ENCODE assay signal across 25 cellular contexts in genomic region chr11:2359557-2359956, GRCh38. TPM values are rescaled to one million over a fixed set of nuclear protein-coding genes. Genes with fewer than 3 reads are reported as not detected.
"Had no signal": no experiment of that assay in that cellular context is flagged by ENCODE, and none has a peak within 500 bp of the region (broad histone marks: within the 10 kb centered on the region; RNA-seq: fewer than 3 reads in every experiment).

No MANE protein-coding gene starts in this region.

- H3K9me3 ChIP-seq: esophagus squamous epithelium, psoas muscle, sigmoid colon, stomach, thyroid gland had no signal

- ATAC-seq: effector memory CD8-positive, alpha-beta T cell; naive thymus-derived CD4-positive, alpha-beta T cell; psoas muscle; right cardiac atrium; stimulated activated effector memory CD8-positive, alpha-beta T cell treated with anti-CD3 and anti-CD28 coated beads, Interleukin-12 subunit alpha, Interleukin-12 subunit beta, amount 100 ng/mL, for 72 hours had no signal

- DNase-seq: cortex of kidney; effector memory CD8-positive, alpha-beta T cell; erythroblast; esophagus squamous epithelium; hypothalamus; immature natural killer cell; islet precursor cell; kidney glomerular epithelial cell; mesenchymal stem cell; midbrain; naive thymus-derived CD4-positive, alpha-beta T cell; nucleus accumbens; psoas muscle; sigmoid colon; stimulated activated CD4-positive, alpha-beta T cell treated with anti-CD3 and anti-CD28 coated beads, Interleukin-2, amount 100 ng/mL, for 24 hours; stimulated activated CD4-positive, alpha-beta T cell treated with anti-CD3 and anti-CD28 coated beads, Interleukin-4, amount 100 ng/mL, for 24 hours; stimulated activated naive CD4-positive, alpha-beta T cell treated with Interleukin-2 at 50 U/mL for 16 hours; stomach had no signal

- H3K36me3 ChIP-seq: esophagus squamous epithelium, neural progenitor cell, sigmoid colon, stomach, thyroid gland had no signal

- H3K4me2 ChIP-seq: neural progenitor cell had no signal

- H3K4me3 ChIP-seq: esophagus squamous epithelium, lung, neural progenitor cell, psoas muscle, sigmoid colon, stomach, thyroid gland had no signal

- H3K27me3 ChIP-seq: neural progenitor cell, sigmoid colon, stomach, thyroid gland had no signal

- H3K27ac ChIP-seq: esophagus squamous epithelium, neural progenitor cell, psoas muscle, sigmoid colon, stomach, thyroid gland had no signal

- H3K9ac ChIP-seq: neural progenitor cell had no signal

- H3K4me1 ChIP-seq: esophagus squamous epithelium, neural progenitor cell, psoas muscle, sigmoid colon, stomach had no signal

- H2AFZ ChIP-seq: neural progenitor cell had no signal

RNA-seq across cellular contexts. Expression of gene TSPAN32, which starts 57.7 kb away (rescaled TPM):
- total RNA-seq: dermis microvascular lymphatic vessel endothelial cell, renal cortical epithelial cell had no signal

RNA-seq across cellular contexts. Expression of gene C11orf21, which starts 57.8 kb away (rescaled TPM):
- total RNA-seq: dermis microvascular lymphatic vessel endothelial cell had no signal
